1 cellular context compared by ENCODE assay signal in genomic region chr1:155241069-155241679, GRCh38.
TF ChIP-seq lines count a peak whose summit lies in the region.

No MANE protein-coding gene starts in this region.

TF ChIP-seq in HepG2, 621 proteins besides CTCF, POLR2A, EP300 and RAD21 (continued from another document and continues in another):
- TF ChIP-seq HMGA1 (CRISPR knock-in tag; conservative IDR thresholded peaks at IDR 0.05) (no peak), HOXD1 (CRISPR knock-in tag; IDR thresholded peaks at IDR 0.05) (no peak), ZNF597 (CRISPR knock-in tag; IDR thresholded peaks at IDR 0.05) (no peak), THRA (CRISPR knock-in tag; IDR thresholded peaks at IDR 0.05; ENCODE audit: borderline replicate concordance) (peak; percentile 60; the same call in 1 of the 2 replicates), ZKSCAN5 (CRISPR knock-in tag; IDR thresholded peaks at IDR 0.05) (no peak), ZNF577 (CRISPR knock-in tag; IDR thresholded peaks at IDR 0.05; ENCODE audit: borderline replicate concordance, low read depth) (no peak), POGZ (CRISPR knock-in tag; IDR thresholded peaks at IDR 0.05) (peak; percentile 32; the same call in 1 of the 2 replicates), ZNF124 (CRISPR knock-in tag; IDR thresholded peaks at IDR 0.05) (no peak), PHF20 (CRISPR knock-in tag; IDR thresholded peaks at IDR 0.05) (peak; percentile 99), MTA3 (CRISPR knock-in tag; IDR thresholded peaks at IDR 0.05) (no peak), ZNF441 (CRISPR knock-in tag; IDR thresholded peaks at IDR 0.05; ENCODE audit: borderline replicate concordance) (no peak), PHF8 (CRISPR knock-in tag; IDR thresholded peaks at IDR 0.05) (peak; percentile 50; the same call in 1 of the 2 replicates), SIX4 (CRISPR knock-in tag; IDR thresholded peaks at IDR 0.05) (no peak), ZBTB7B (CRISPR knock-in tag; IDR thresholded peaks at IDR 0.05) (no peak), ZNF644 (CRISPR knock-in tag; IDR thresholded peaks at IDR 0.05; ENCODE audit: low read depth) (peak; percentile 23; the same call in 1 of the 2 replicates), ZNF614 (CRISPR knock-in tag; IDR thresholded peaks at IDR 0.05; ENCODE audit: borderline replicate concordance) (no peak), RELA (CRISPR knock-in tag; IDR thresholded peaks at IDR 0.05) (no peak), KLF16 (CRISPR knock-in tag; IDR thresholded peaks at IDR 0.05) (peak in 1 of 2 experiments; percentile 73; a peak in 1 of 4 replicates), GFI1 (CRISPR knock-in tag; IDR thresholded peaks at IDR 0.05; ENCODE audit: borderline replicate concordance) (no peak), MIER2 (CRISPR knock-in tag; IDR thresholded peaks at IDR 0.05) (no peak), ZNF724P (CRISPR knock-in tag; IDR thresholded peaks at IDR 0.05; ENCODE audit: borderline replicate concordance) (no peak), ARID5B (CRISPR knock-in tag; IDR thresholded peaks at IDR 0.05) (peak; percentile 34; the same call in 1 of the 2 replicates), CBX2 (IDR thresholded peaks at IDR 0.05; ENCODE audit: low read depth, low read length) (no peak), CBX2 (CRISPR knock-in tag; IDR thresholded peaks at IDR 0.05; ENCODE audit: low read depth) (no peak), SOX6 (IDR thresholded peaks at IDR 0.05) (no peak), SOX6 (CRISPR knock-in tag; IDR thresholded peaks at IDR 0.05) (no peak), NFKB2 (CRISPR knock-in tag; IDR thresholded peaks at IDR 0.05; ENCODE audit: borderline replicate concordance) (no peak), RAD51 (IDR thresholded peaks at IDR 0.05; ENCODE audit: borderline replicate concordance) (peak; percentile 98), MIXL1 (CRISPR knock-in tag; IDR thresholded peaks at IDR 0.05) (peak; percentile 66; the same call in 1 of the 2 replicates), NFIC (IDR thresholded peaks at IDR 0.05; ENCODE audit: low read length) (peak; percentile 77), NFYB (CRISPR knock-in tag; IDR thresholded peaks at IDR 0.05) (no peak), ZNF792 (CRISPR knock-in tag; IDR thresholded peaks at IDR 0.05) (0 out of 2 replicates have a peak, but pooled peaks have one; percentile 16), HIVEP1 (CRISPR knock-in tag; IDR thresholded peaks at IDR 0.05) (no peak)
- TF ChIP-seq, protein P1, sequence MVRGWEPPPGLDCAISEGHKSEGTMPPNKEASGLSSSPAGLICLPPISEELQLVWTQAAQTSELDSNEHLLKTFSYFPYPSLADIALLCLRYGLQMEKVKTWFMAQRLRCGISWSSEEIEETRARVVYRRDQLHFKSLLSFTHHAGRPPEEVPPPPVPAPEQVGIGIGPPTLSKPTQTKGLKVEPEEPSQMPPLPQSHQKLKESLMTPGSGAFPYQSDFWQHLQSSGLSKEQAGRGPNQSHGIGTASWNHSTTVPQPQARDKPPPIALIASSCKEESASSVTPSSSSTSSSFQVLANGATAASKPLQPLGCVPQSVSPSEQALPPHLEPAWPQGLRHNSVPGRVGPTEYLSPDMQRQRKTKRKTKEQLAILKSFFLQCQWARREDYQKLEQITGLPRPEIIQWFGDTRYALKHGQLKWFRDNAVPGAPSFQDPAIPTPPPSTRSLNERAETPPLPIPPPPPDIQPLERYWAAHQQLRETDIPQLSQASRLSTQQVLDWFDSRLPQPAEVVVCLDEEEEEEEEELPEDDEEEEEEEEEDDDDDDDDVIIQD (CRISPR knock-in tag; IDR thresholded peaks at IDR 0.05; ENCODE audit: low read depth), result no peak
- TF ChIP-seq, protein P2, sequence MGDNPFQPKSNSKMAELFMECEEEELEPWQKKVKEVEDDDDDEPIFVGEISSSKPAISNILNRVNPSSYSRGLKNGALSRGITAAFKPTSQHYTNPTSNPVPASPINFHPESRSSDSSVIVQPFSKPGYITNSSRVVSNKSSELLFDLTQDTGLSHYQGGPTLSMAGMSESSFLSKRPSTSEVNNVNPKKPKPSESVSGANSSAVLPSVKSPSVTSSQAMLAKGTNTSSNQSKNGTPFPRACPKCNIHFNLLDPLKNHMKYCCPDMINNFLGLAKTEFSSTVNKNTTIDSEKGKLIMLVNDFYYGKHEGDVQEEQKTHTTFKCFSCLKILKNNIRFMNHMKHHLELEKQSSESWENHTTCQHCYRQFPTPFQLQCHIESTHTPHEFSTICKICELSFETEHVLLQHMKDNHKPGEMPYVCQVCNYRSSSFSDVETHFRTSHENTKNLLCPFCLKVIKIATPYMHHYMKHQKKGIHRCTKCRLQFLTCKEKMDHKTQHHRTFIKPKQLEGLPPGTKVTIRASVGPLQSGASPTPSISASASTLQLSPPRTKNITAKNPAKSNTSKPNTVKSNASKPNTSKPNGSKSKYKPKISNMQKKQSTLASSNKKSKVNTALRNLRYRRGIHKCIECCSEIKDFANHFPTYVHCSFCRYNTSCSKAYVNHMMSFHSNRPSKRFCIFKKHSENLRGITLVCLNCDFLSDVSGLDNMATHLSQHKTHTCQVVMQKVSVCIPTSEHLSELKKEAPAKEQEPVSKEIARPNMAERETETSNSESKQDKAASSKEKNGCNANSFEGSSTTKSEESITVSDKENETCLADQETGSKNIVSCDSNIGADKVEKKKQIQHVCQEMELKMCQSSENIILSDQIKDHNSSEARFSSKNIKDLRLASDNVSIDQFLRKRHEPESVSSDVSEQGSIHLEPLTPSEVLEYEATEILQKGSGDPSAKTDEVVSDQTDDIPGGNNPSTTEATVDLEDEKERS (CRISPR knock-in tag; IDR thresholded peaks at IDR 0.05), result no peak
- TF ChIP-seq, protein P3, sequence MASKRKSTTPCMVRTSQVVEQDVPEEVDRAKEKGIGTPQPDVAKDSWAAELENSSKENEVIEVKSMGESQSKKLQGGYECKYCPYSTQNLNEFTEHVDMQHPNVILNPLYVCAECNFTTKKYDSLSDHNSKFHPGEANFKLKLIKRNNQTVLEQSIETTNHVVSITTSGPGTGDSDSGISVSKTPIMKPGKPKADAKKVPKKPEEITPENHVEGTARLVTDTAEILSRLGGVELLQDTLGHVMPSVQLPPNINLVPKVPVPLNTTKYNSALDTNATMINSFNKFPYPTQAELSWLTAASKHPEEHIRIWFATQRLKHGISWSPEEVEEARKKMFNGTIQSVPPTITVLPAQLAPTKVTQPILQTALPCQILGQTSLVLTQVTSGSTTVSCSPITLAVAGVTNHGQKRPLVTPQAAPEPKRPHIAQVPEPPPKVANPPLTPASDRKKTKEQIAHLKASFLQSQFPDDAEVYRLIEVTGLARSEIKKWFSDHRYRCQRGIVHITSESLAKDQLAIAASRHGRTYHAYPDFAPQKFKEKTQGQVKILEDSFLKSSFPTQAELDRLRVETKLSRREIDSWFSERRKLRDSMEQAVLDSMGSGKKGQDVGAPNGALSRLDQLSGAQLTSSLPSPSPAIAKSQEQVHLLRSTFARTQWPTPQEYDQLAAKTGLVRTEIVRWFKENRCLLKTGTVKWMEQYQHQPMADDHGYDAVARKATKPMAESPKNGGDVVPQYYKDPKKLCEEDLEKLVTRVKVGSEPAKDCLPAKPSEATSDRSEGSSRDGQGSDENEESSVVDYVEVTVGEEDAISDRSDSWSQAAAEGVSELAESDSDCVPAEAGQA (IDR thresholded peaks at IDR 0.05; ENCODE audit: low read depth), result peak; percentile 83
- TF ChIP-seq, protein P3 (CRISPR knock-in tag; IDR thresholded peaks at IDR 0.05; ENCODE audit: borderline replicate concordance), result no peak
- TF ChIP-seq, protein P4, sequence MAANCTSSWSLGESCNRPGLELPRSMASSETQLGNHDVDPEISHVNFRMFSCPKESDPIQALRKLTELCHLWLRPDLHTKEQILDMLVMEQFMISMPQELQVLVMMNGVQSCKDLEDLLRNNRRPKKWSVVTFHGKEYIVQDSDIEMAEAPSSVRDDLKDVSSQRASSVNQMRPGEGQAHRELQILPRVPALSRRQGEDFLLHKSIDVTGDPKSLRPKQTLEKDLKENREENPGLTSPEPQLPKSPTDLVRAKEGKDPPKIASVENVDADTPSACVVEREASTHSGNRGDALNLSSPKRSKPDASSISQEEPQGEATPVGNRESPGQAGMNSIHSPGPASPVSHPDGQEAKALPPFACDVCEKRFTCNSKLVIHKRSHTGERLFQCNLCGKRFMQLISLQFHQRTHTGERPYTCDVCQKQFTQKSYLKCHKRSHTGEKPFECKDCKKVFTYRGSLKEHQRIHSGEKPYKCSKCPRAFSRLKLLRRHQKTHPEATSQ (CRISPR knock-in tag; IDR thresholded peaks at IDR 0.05; ENCODE audit: borderline replicate concordance), result no peak
- TF ChIP-seq, protein P5, sequence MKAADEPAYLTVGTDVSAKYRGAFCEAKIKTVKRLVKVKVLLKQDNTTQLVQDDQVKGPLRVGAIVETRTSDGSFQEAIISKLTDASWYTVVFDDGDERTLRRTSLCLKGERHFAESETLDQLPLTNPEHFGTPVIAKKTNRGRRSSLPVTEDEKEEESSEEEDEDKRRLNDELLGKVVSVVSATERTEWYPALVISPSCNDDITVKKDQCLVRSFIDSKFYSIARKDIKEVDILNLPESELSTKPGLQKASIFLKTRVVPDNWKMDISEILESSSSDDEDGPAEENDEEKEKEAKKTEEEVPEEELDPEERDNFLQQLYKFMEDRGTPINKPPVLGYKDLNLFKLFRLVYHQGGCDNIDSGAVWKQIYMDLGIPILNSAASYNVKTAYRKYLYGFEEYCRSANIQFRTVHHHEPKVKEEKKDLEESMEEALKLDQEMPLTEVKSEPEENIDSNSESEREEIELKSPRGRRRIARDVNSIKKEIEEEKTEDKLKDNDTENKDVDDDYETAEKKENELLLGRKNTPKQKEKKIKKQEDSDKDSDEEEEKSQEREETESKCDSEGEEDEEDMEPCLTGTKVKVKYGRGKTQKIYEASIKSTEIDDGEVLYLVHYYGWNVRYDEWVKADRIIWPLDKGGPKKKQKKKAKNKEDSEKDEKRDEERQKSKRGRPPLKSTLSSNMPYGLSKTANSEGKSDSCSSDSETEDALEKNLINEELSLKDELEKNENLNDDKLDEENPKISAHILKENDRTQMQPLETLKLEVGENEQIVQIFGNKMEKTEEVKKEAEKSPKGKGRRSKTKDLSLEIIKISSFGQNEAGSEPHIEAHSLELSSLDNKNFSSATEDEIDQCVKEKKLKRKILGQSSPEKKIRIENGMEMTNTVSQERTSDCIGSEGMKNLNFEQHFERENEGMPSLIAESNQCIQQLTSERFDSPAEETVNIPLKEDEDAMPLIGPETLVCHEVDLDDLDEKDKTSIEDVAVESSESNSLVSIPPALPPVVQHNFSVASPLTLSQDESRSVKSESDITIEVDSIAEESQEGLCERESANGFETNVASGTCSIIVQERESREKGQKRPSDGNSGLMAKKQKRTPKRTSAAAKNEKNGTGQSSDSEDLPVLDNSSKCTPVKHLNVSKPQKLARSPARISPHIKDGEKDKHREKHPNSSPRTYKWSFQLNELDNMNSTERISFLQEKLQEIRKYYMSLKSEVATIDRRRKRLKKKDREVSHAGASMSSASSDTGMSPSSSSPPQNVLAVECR (CRISPR knock-in tag; IDR thresholded peaks at IDR 0.05; ENCODE audit: borderline replicate concordance), result peak; percentile 92
